11 cellular contexts compared by ENCODE assay signal in genomic region chr9:38692707-38693106, GRCh38. TPM values are rescaled to one million over a fixed set of nuclear protein-coding genes. Genes with fewer than 3 reads are reported as not detected.
"Had no signal": no experiment of that assay in that cellular context is flagged by ENCODE, and none has a peak within 500 bp of the region (broad histone marks: within the 10 kb centered on the region; RNA-seq: fewer than 3 reads in every experiment).

No MANE protein-coding gene starts in this region.

- ATAC-seq: HepG2 had no signal

- H3K27ac ChIP-seq: GM23248, HL-60, KMS-11 had no signal

- H2AFZ ChIP-seq: GM23248 had no signal

- H3K27ac Mint-ChIP-seq: IgD-negative memory B cell had no signal

- H3K4me2 ChIP-seq: KMS-11 had no signal

- H3K4me3 Mint-ChIP-seq: H9, IgD-negative memory B cell had no signal

- DNase-seq: GM23248, GOT3, H9, HCEC 1CT, KBM-7 had no signal

- H3K4me3 ChIP-seq: GM23248 had no signal

- H3K36me3 Mint-ChIP-seq: IgD-negative memory B cell had no signal

- H3K9ac ChIP-seq: GM23248, KMS-11 had no signal

- H3K4me1 Mint-ChIP-seq: IgD-negative memory B cell had no signal

- H3K9me3 Mint-ChIP-seq: H9 had no signal

RNA-seq across cellular contexts. Expression of gene FAM240B, which starts 27.2 kb away (rescaled TPM):
- total RNA-seq: GM23248, H4, H9, HepG2, HT1080 had no signal
